2 cellular contexts compared by ENCODE assay signal in the genomic region with DNA sequence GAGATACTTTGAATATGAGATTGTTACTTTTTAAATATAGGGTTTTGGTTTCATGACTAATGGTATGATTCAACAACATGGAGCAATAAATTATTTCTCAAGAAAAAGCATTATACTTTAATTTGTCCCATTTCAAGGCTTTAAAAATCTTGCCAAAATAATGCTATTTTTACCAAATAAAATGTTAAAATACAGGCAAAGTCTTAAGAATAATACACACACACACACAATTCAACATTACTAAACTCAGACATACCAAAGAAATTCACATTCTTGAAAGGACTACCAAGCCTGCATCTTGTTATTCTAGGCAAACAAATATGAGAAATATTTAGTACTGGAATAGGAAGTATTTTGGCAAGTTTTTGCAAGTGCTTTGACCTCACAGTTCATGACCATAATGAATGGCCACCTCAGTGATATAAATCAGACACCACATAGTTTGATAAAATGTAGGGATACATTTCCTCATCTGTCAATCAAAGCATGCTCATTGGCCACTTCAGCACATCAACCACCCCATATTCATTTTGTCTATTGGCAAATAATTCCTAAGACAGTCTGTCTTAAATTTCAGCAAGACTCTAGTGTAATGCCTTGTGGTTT.
TF ChIP-seq lines count a peak whose summit lies in the region.

No MANE protein-coding gene starts in this region.

TF ChIP-seq in liver, 16 proteins besides CTCF, POLR2A, EP300 and RAD21 (continued from another document):
- TF ChIP-seq, protein P1, sequence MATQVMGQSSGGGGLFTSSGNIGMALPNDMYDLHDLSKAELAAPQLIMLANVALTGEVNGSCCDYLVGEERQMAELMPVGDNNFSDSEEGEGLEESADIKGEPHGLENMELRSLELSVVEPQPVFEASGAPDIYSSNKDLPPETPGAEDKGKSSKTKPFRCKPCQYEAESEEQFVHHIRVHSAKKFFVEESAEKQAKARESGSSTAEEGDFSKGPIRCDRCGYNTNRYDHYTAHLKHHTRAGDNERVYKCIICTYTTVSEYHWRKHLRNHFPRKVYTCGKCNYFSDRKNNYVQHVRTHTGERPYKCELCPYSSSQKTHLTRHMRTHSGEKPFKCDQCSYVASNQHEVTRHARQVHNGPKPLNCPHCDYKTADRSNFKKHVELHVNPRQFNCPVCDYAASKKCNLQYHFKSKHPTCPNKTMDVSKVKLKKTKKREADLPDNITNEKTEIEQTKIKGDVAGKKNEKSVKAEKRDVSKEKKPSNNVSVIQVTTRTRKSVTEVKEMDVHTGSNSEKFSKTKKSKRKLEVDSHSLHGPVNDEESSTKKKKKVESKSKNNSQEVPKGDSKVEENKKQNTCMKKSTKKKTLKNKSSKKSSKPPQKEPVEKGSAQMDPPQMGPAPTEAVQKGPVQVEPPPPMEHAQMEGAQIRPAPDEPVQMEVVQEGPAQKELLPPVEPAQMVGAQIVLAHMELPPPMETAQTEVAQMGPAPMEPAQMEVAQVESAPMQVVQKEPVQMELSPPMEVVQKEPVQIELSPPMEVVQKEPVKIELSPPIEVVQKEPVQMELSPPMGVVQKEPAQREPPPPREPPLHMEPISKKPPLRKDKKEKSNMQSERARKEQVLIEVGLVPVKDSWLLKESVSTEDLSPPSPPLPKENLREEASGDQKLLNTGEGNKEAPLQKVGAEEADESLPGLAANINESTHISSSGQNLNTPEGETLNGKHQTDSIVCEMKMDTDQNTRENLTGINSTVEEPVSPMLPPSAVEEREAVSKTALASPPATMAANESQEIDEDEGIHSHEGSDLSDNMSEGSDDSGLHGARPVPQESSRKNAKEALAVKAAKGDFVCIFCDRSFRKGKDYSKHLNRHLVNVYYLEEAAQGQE (IDR thresholded peaks at IDR 0.05): no peak
- TF ChIP-seq NR2F2 (IDR thresholded peaks at IDR 0.05) (peak; percentile 73), FOXA1 (IDR thresholded peaks at IDR 0.05) (no peak), JUND (IDR thresholded peaks at IDR 0.05) (no peak)

TF ChIP-seq in HepG2, 621 proteins besides CTCF, POLR2A, EP300 and RAD21 (continued from another document):
- TF ChIP-seq, protein P2, sequence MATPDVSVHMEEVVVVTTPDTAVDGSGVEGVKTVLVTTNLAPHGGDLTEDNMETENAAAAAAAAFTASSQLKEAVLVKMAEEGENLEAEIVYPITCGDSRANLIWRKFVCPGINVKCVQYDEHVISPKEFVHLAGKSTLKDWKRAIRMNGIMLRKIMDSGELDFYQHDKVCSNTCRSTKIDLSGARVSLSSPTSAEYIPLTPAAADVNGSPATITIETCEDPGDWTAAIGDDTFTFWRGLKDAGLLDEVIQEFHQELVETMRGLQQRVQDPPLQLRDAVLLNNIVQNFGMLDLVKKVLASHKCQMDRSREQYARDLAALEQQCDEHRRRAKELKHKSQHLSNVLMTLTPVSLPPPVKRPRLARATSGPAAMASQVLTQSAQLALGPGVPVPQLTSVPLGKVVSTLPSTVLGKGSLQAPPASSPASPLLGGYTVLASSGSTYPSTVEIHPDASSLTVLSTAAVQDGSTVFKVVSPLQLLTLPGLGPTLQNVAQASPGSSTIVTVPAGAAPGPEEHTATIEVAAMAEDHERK (CRISPR knock-in tag; IDR thresholded peaks at IDR 0.05; ENCODE audit: low read depth): no peak
- TF ChIP-seq SOX13 (IDR thresholded peaks at IDR 0.05) (no peak), SOX13 (CRISPR knock-in tag; conservative IDR thresholded peaks at IDR 0.05 in 1 of 2, IDR thresholded peaks at IDR 0.05 in 1 of 2) (no peak), SOX5 (CRISPR knock-in tag; IDR thresholded peaks at IDR 0.05; ENCODE audit: borderline replicate concordance) (no peak), WIZ (CRISPR knock-in tag; IDR thresholded peaks at IDR 0.05) (no peak), MXD4 (CRISPR knock-in tag; IDR thresholded peaks at IDR 0.05) (no peak)
